In the genomic region with DNA sequence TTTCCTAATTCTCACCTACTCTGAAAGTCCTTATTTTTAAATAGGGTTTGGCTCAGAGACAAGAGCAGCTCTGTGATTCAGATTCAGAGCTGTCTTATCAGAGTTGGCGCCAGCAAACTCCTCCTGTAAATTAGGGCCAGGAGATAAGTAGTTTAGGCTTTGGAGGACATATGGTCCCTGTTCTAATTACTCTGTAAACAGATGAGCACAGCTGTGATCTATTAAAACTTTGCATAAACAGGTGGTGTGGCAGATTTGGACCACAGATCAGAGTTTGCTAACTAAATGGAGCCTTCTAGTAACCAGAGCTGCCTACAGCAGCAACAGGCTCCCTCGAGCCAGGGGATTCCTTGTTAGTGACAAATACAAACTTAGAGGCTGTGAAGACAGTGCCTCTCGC, we compare ENCODE assay signal across 2 cellular contexts.
TF ChIP-seq lines count a peak whose summit lies in the region.

No MANE protein-coding gene starts in this region.

TF ChIP-seq in SK-N-SH, 30 proteins besides CTCF, POLR2A, EP300 and RAD21:
- peak; percentile 84 for TF ChIP-seq RCOR1 (IDR thresholded peaks at IDR 0.05; ENCODE audit: low read length)
- TF ChIP-seq EZH2phosphoT487 (IDR thresholded peaks at IDR 0.05; ENCODE audit: borderline replicate concordance, low read depth) = no peak
- peak; percentile 80 for TF ChIP-seq GATA2 (CRISPR knock-in tag; IDR thresholded peaks at IDR 0.05)
- peak; percentile 70 for TF ChIP-seq CHD2 (IDR thresholded peaks at IDR 0.05; ENCODE audit: low read length, partially characterized antibody)

TF ChIP-seq in SK-N-SH treated with all-trans-retinoic acid at 6 μM for 48 hours, 23 proteins besides CTCF, POLR2A, EP300 and RAD21:
- TF ChIP-seq ZFP3 (CRISPR knock-in tag; IDR thresholded peaks at IDR 0.05) (no peak), GLIS3 (CRISPR knock-in tag; IDR thresholded peaks at IDR 0.05) (no peak), ZNF8 (CRISPR knock-in tag; IDR thresholded peaks at IDR 0.05) (no peak)
- TF ChIP-seq, protein P1, sequence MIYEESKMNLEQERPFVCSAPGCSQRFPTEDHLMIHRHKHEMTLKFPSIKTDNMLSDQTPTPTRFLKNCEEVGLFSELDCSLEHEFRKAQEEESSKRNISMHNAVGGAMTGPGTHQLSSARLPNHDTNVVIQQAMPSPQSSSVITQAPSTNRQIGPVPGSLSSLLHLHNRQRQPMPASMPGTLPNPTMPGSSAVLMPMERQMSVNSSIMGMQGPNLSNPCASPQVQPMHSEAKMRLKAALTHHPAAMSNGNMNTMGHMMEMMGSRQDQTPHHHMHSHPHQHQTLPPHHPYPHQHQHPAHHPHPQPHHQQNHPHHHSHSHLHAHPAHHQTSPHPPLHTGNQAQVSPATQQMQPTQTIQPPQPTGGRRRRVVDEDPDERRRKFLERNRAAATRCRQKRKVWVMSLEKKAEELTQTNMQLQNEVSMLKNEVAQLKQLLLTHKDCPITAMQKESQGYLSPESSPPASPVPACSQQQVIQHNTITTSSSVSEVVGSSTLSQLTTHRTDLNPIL (CRISPR knock-in tag; IDR thresholded peaks at IDR 0.05; ENCODE audit: low read depth) = no peak
- TF ChIP-seq, protein P2, sequence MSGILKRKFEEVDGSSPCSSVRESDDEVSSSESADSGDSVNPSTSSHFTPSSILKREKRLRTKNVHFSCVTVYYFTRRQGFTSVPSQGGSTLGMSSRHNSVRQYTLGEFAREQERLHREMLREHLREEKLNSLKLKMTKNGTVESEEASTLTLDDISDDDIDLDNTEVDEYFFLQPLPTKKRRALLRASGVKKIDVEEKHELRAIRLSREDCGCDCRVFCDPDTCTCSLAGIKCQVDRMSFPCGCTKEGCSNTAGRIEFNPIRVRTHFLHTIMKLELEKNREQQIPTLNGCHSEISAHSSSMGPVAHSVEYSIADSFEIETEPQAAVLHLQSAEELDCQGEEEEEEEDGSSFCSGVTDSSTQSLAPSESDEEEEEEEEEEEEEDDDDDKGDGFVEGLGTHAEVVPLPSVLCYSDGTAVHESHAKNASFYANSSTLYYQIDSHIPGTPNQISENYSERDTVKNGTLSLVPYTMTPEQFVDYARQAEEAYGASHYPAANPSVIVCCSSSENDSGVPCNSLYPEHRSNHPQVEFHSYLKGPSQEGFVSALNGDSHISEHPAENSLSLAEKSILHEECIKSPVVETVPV (CRISPR knock-in tag; IDR thresholded peaks at IDR 0.05) = no peak
